Comparison of ENCODE assay signal across 9 cellular contexts in the genomic region with DNA sequence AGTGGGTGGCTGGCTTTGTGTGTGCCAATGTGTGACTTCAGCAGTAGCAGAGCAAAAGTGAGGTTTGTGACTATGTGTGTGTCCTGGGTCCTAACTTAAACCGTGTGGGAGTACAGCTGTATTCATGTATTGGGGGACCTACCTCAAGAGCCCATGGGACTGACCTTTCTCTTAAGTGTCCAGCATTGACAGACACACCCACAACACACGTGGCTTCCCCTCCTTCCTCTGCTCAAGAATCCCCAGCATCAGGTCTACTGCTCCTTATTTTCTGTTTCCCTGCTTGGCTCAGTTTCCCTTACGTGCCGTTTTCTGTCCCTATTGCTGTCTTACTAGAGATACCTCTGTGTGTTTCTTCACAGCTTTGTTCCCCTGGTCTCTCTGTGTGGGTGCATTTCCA. TPM values are rescaled to one million over a fixed set of nuclear protein-coding genes. Genes with fewer than 3 reads are reported as not detected.
DNase-seq lines count a peak whose midpoint lies in the region; ATAC-seq and TF ChIP-seq lines count a peak whose summit lies in the region.
"Had no signal": no experiment of that assay in that cellular context is flagged by ENCODE, and none has a peak within 500 bp of the region (broad histone marks: within the 10 kb centered on the region; RNA-seq: fewer than 3 reads in every experiment).

No MANE protein-coding gene starts in this region.

- peaks cover 41% of the 10 kb centered on the region for H3K36me3 Mint-ChIP-seq in CD8-positive, alpha-beta T cell

- H3K27me3 Mint-ChIP-seq in CD8-positive, alpha-beta T cell (ENCODE audit: low read depth) = no peaks in the 10 kb centered on the region

- H3K9me3 Mint-ChIP-seq in CD8-positive, alpha-beta T cell = no peaks in the 10 kb centered on the region

- CTCF ChIA-PET in CD8-positive, alpha-beta T cell (lab: Charles Lee) = interaction anchor here (1.2 to 1.7 kb wide), 2 partner anchors 12 to 48 kb away, joined by 3 to 4 read pairs; no protein-coding TSS in a partner anchor

- POLR2A ChIA-PET in CD8-positive, alpha-beta T cell (lab: Charles Lee) = interaction anchor here (1.2 kb wide), 1 partner anchor 12 kb away, joined by 4 read pairs; no protein-coding TSS in a partner anchor

- no peak for TF ChIP-seq CTCF in CD8-positive, alpha-beta T cell (IDR thresholded peaks at IDR 0.05)
- no peak for TF ChIP-seq CTCF in retinal pigment epithelial cell (conservative IDR thresholded peaks at IDR 0.05; ENCODE audit: low read depth, low read length)

- no peak overlapping the region for H3K27ac ChIP-seq in CD8-positive, alpha-beta T cell (ENCODE audit: low read depth, low read length)
- H3K27ac ChIP-seq in SK-N-MC = peak overlapping the region; percentile 98

- H3K9me3 ChIP-seq in CD8-positive, alpha-beta T cell (ENCODE audit: low read length) = no peaks in the 10 kb centered on the region
- H3K9me3 ChIP-seq in SK-N-MC (ENCODE audit: low read depth, low read length) = no peaks in the 10 kb centered on the region

- DNase-seq in CD8-positive, alpha-beta T cell = no peak
- DNase-seq in SK-N-MC (ENCODE audit: low read depth, low spot score) (no peak), fibroblast of peridontal ligament (ENCODE audit: extremely low read depth) (peak; percentile 24), retinal pigment epithelial cell (ENCODE audit: low read depth) (no peak), NCI-H2196 (lab: John Stamatoyannopoulos, UW; ENCODE audit: unreplicated experiment) (no peak), NCI-H1436 (lab: John Stamatoyannopoulos, UW) (no peak), HT-29 (ENCODE audit: low spot score) (no peak)
- DNase-seq: NCI-H1048 had no signal

- H3K4me3 Mint-ChIP-seq in CD8-positive, alpha-beta T cell = no peak overlapping the region

- H3K4me1 ChIP-seq in CD8-positive, alpha-beta T cell (ENCODE audit: insufficient read depth, low read length) = peaks cover 24% of the 10 kb centered on the region

- intact Hi-C loops in CD8-positive, alpha-beta T cell (cut with DNase I, micrococcal nuclease) = no loop called here

- H3K4me3 ChIP-seq in CD8-positive, alpha-beta T cell (ENCODE audit: low read depth, low read length) = no peak overlapping the region
- peak overlapping the region; percentile 81 for H3K4me3 ChIP-seq in SK-N-MC
- H3K4me3 ChIP-seq in retinal pigment epithelial cell (ENCODE audit: low read length) = peak overlapping the region; percentile 32

- peaks cover 22% of the 10 kb centered on the region for H3K36me3 ChIP-seq in CD8-positive, alpha-beta T cell (ENCODE audit: insufficient read depth, low read length)
- peaks cover 20% of the 10 kb centered on the region; the same call in 1 of the 2 replicates for H3K36me3 ChIP-seq in SK-N-MC (ENCODE audit: insufficient read depth, low read length)

- H3K4me1 Mint-ChIP-seq in CD8-positive, alpha-beta T cell (ENCODE audit: low read depth) = peaks cover 34% of the 10 kb centered on the region

- H3K9ac ChIP-seq in SK-N-MC (ENCODE audit: insufficient read length) = peak overlapping the region; percentile 78

- H3K27me3 ChIP-seq in CD8-positive, alpha-beta T cell (ENCODE audit: insufficient read depth, low read length) = no peaks in the 10 kb centered on the region

- ATAC-seq in CD8-positive, alpha-beta T cell = no peak
- ATAC-seq in GM18870 (IDR thresholded peaks at IDR 0.05; ENCODE audit: unreplicated experiment) = no peak

- H3K27ac Mint-ChIP-seq in CD8-positive, alpha-beta T cell = peak overlapping the region; percentile 58

RNA-seq across cellular contexts. Expression of a gene that starts 0.6 kb away (rescaled TPM):
- total RNA-seq in CD8-positive, alpha-beta T cell = 10 to 100 TPM; 67.5 to 68.9 TPM
- total RNA-seq in HT-29 (2014; rRNA removed; shearing (Covaris generic)) = 1.7 and 4.7 TPM in 2 replicates

RNA-seq across cellular contexts. Expression of a gene that starts 6.1 kb away (rescaled TPM):
- total RNA-seq in CD8-positive, alpha-beta T cell = 10 to 100 TPM; 64.7 to 68.4 TPM
- total RNA-seq in HT-29 (2014; rRNA removed; shearing (Covaris generic)) = 25.5 and 32.8 TPM in 2 replicates

RNA-seq across cellular contexts. Expression of a gene that starts 9.8 kb away (rescaled TPM):
- total RNA-seq in CD8-positive, alpha-beta T cell = not detected
- not detected in 2 replicates for total RNA-seq in HT-29 (2014; rRNA removed; shearing (Covaris generic))

RNA-seq across cellular contexts. Expression of a gene that starts 15.0 kb away (rescaled TPM):
- total RNA-seq in CD8-positive, alpha-beta T cell = 1 to 10 TPM; 8.5 to 9.6 TPM
- total RNA-seq in HT-29 (2014; rRNA removed; shearing (Covaris generic)) = 239 and 269 TPM in 2 replicates

RNA-seq across cellular contexts. Expression of a gene that starts 23.7 kb away (rescaled TPM):
- not detected for total RNA-seq in CD8-positive, alpha-beta T cell
- not detected in 2 replicates for total RNA-seq in HT-29 (2014; rRNA removed; shearing (Covaris generic))

Comparison
In these comparisons a context has a peak if more than half of its experiments do, and no peak if none do; other contexts are left out.
1. RNA of a gene that starts 0.6 kb away (total RNA-seq): 67.5 to 68.9 TPM in CD8-positive, alpha-beta T cell; 1.7 to 4.7 TPM in HT-29; every median in the first group is over 10 times any median in the second.